Comparison of ENCODE assay signal across 32 cellular contexts in the genomic region with DNA sequence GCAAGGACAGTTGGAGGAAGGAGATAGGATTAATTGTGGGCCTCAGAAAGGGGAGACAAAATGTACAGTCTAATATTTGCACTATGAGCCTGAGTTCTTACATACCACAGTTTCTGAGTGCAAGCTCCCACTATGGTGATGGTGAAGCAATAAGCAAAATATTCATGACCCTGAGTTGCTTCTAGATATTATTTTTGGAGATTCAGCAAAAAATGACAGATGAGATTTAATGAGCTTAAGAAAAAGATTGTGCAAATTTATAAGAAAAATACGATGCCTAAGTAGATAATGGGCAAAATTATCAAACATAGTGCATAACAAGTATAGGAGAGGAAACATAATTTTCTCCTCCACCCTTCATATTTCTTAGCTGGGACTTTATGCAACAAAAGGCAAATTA.
"Had no signal": no experiment of that assay in that cellular context is flagged by ENCODE, and none has a peak within 500 bp of the region (broad histone marks: within the 10 kb centered on the region; RNA-seq: fewer than 3 reads in every experiment).

No MANE protein-coding gene starts in this region.

- H3K27ac ChIP-seq: ascending aorta, brain microvascular endothelial cell, breast epithelium, WERI-Rb-1 had no signal

- FAIRE-seq: TTC549 had no signal

- DNase-seq: activated CD4-positive, alpha-beta memory T cell treated with anti-CD3 and anti-CD28 coated beads, Interleukin-2, amount 10 ng/mL, durations not matched to agents 7 days and 5 days; activated CD4-positive, alpha-beta T cell treated with anti-CD3 and anti-CD28 coated beads for 1 hour; activated CD4-positive, alpha-beta T cell treated with anti-CD3 and anti-CD28 coated beads for 36 hours; activated CD4-positive, alpha-beta T cell treated with anti-CD3 and anti-CD28 coated beads for 48 hours; activated CD4-positive, alpha-beta T cell treated with anti-CD3 and anti-CD28 coated beads, Interleukin-2, amount 10 ng/mL, durations not matched to agents 7 days and 5 days; activated CD4-positive, alpha-beta T cell treated with anti-CD3 and anti-CD28 coated beads, Interleukin-2, amount 50 U/mL, for 48 hours; activated CD4-positive, CD25-positive, alpha-beta regulatory T cell; activated CD8-positive, alpha-beta memory T cell treated with anti-CD3 and anti-CD28 coated beads for 24 hours; activated CD8-positive, alpha-beta memory T cell treated with anti-CD3 and anti-CD28 coated beads, Interleukin-2, amount 10 ng/mL, durations not matched to agents 7 days and 5 days; activated CD8-positive, alpha-beta memory T cell treated with anti-CD3 and anti-CD28 coated beads, Interleukin-2, amount 50 U/mL, for 48 hours; activated CD8-positive, alpha-beta T cell treated with anti-CD3 and anti-CD28 coated beads, Interleukin-2, amount 10 ng/mL, durations not matched to agents 7 days and 5 days; activated effector memory CD4-positive, alpha-beta T cell treated with Interleukin-2 at 50 U/mL for 16 hours; activated gamma-delta T cell; activated naive CD4-positive, alpha-beta T cell treated with anti-CD3 and anti-CD28 coated beads, Interleukin-2, amount 10 ng/mL, durations not matched to agents 7 days and 5 days; activated naive CD4-positive, alpha-beta T cell treated with Interleukin-2 at 50 U/mL for 16 hours; activated naive CD8-positive, alpha-beta T cell treated with anti-CD3 and anti-CD28 coated beads, Interleukin-2, amount 10 ng/mL, durations not matched to agents 7 days and 5 days; activated naive CD8-positive, alpha-beta T cell treated with anti-CD3 and anti-CD28 coated beads, Interleukin-2, amount 50 U/mL, for 24 hours; activated T-cell treated with anti-CD3 and anti-CD28 coated beads, Interleukin-2, amount 50 U/mL, for 24 hours; activated T-cell treated with anti-CD3 and anti-CD28 coated beads, Interleukin-2, amount 50 U/mL, for 48 hours; amygdala; anterior cingulate cortex; brain microvascular endothelial cell; central memory CD4-positive, alpha-beta T cell; T-helper 1 cell; T-helper 2 cell; T-helper 9 cell; WERI-Rb-1 had no signal

- H3K36me3 ChIP-seq: ascending aorta, brain microvascular endothelial cell, breast epithelium, WERI-Rb-1 had no signal

- H3K4me1 ChIP-seq: ascending aorta, breast epithelium had no signal

- H3K9me3 ChIP-seq: ascending aorta had no signal

- H3K27me3 ChIP-seq: ascending aorta, brain microvascular endothelial cell, breast epithelium had no signal

- H3K4me3 ChIP-seq: ascending aorta, breast epithelium had no signal

- ATAC-seq: activated CD4-positive, alpha-beta T cell treated with anti-CD3 and anti-CD28 coated beads for 36 hours; activated CD4-positive, CD25-positive, alpha-beta regulatory T cell treated with anti-CD3 and anti-CD28 coated beads, Interleukin-2, amount 50 U/mL, for 24 hours; activated CD8-positive, alpha-beta memory T cell treated with anti-CD3 and anti-CD28 coated beads, Interleukin-2, amount 10 ng/mL, durations not matched to agents 7 days and 5 days; activated CD8-positive, alpha-beta T cell treated with anti-CD3 and anti-CD28 coated beads, Interleukin-2, amount 10 ng/mL, durations not matched to agents 7 days and 5 days; activated naive CD8-positive, alpha-beta T cell treated with anti-CD3 and anti-CD28 coated beads, Interleukin-2, amount 50 U/mL, for 24 hours; WTC11 had no signal
